Comparison of ENCODE assay signal across 11 cellular contexts in the genomic region with DNA sequence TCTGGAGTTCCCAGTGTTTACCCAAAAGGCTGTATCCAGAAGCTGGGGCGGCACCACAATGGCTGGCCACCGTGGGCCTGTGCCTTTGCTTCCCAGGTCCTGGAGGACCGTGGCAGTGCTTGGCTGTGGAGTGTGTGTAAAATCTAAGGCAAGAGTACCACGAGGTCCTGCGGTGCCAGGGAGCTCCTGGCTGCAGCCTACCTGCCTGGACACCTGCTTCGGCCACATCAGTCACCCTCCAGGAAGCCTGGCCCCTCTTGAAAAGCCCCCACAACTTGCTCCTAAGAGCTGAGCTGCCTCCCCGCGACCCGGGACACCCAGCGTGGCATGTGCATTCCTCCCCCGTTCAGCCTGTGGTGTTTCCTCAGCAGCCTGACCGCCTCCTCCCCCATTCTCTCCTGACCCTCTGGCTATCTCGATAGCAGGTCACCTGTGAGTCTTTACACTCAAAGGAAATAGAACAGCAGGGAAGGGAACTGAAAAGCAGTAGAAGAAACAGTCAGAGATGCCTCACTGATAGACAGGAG. TPM values are rescaled to one million over a fixed set of nuclear protein-coding genes. Genes with fewer than 3 reads are reported as not detected.
DNase-seq lines count a peak whose midpoint lies in the region; ATAC-seq, FAIRE-seq and TF ChIP-seq lines count a peak whose summit lies in the region.
"Had no signal": no experiment of that assay in that cellular context is flagged by ENCODE, and none has a peak within 500 bp of the region (broad histone marks: within the 10 kb centered on the region; RNA-seq: fewer than 3 reads in every experiment).

No MANE protein-coding gene starts in this region.

- DNase-seq in pancreas (peak in 2 of 6 donors; percentile 56 to 67), globus pallidus (ENCODE audit: low spot score) (no peak)
- DNase-seq: KG1, T-helper 17 cell had no signal

- no peaks in the 10 kb centered on the region for H3K27me3 ChIP-seq in BLaER1 treated with 17β-estradiol and CSF1 and Interleukin-3, amounts not matched to agents 10 nM and 100 nM
- H3K27me3 ChIP-seq in HUES48 (ENCODE audit: control insufficient read depth, insufficient read depth, low read length) (no peaks in the 10 kb centered on the region), pancreas (no peaks in the 10 kb centered on the region)

- H3K36me3 ChIP-seq in BLaER1 treated with 17β-estradiol and CSF1 and Interleukin-3, amounts not matched to agents 10 nM and 100 nM: peaks cover 47 to 98% (median 73%) of the 10 kb centered on the region in 11 experiments
- H3K36me3 ChIP-seq in HUES48 (ENCODE audit: control insufficient read depth, insufficient read depth, low read length): peaks cover 56% of the 10 kb centered on the region
- H3K36me3 ChIP-seq in pancreas: peaks cover 0 to 32% (median 0%) of the 10 kb centered on the region in 3 donors

- H3K9me3 ChIP-seq in BLaER1 treated with 17β-estradiol and CSF1 and Interleukin-3, amounts not matched to agents 10 nM and 100 nM (replicated peaks in 1 of 11): no peaks in the 10 kb centered on the region
- no peaks in the 10 kb centered on the region for H3K9me3 ChIP-seq in HUES48 (ENCODE audit: control insufficient read depth, insufficient read depth, low read length)
- no peaks in the 10 kb centered on the region for H3K9me3 ChIP-seq in pancreas

- H3K36me3 Mint-ChIP-seq in dendritic cell treated with granulocyte-macrophage colony-stimulating factor and Interleukin-4, amounts not matched to agents 40 ng/mL and 50 ng/mL, for 4 days (ENCODE audit: low read depth): peaks cover 98% of the 10 kb centered on the region

- TF ChIP-seq CTCF in pancreas (IDR thresholded peaks at IDR 0.05): no peak

- ATAC-seq in pancreas (peak; percentile 1 to 29 (median 20)), GM19397 (IDR thresholded peaks at IDR 0.05; ENCODE audit: unreplicated experiment) (no peak), HG03196 (IDR thresholded peaks at IDR 0.05; ENCODE audit: unreplicated experiment) (no peak), HG03135 (IDR thresholded peaks at IDR 0.05; ENCODE audit: unreplicated experiment) (no peak)
- ATAC-seq: T-helper 17 cell had no signal

- H3K4me3 Mint-ChIP-seq in dendritic cell treated with granulocyte-macrophage colony-stimulating factor and Interleukin-4, amounts not matched to agents 40 ng/mL and 50 ng/mL, for 4 days: no peak overlapping the region
- H3K4me3 Mint-ChIP-seq: T-helper 17 cell had no signal

- intact Hi-C loops in dendritic cell treated with granulocyte-macrophage colony-stimulating factor and Interleukin-4, amounts not matched to agents 40 ng/mL and 50 ng/mL, for 4 days (cut with micrococcal nuclease): no loop called here
- intact Hi-C loops in pancreas (cut with DNase I): no loop called here

- H3K27ac Mint-ChIP-seq in dendritic cell treated with granulocyte-macrophage colony-stimulating factor and Interleukin-4, amounts not matched to agents 40 ng/mL and 50 ng/mL, for 4 days: peak overlapping the region; percentile 30
- H3K27ac Mint-ChIP-seq: T-helper 17 cell had no signal

- no peaks in the 10 kb centered on the region for H3K9me3 Mint-ChIP-seq in dendritic cell treated with granulocyte-macrophage colony-stimulating factor and Interleukin-4, amounts not matched to agents 40 ng/mL and 50 ng/mL, for 4 days

- H3K9ac ChIP-seq in BLaER1 treated with 17β-estradiol and CSF1 and Interleukin-3, amounts not matched to agents 10 nM and 100 nM: peak overlapping the region in 8 of 11 experiments; percentile 0 to 60 (median 34); a peak in 8 of 22 replicates
- H3K9ac ChIP-seq in HUES48 (ENCODE audit: low read depth, low read length): no peak overlapping the region

- H3K27me3 Mint-ChIP-seq in dendritic cell treated with granulocyte-macrophage colony-stimulating factor and Interleukin-4, amounts not matched to agents 40 ng/mL and 50 ng/mL, for 4 days: no peaks in the 10 kb centered on the region
- H3K27me3 Mint-ChIP-seq: T-helper 17 cell had no signal

- 30 to 34% methylated on average over 13 of the region's 13 CpGs for WGBS in pancreas, 2 donors

- H3K27ac ChIP-seq in BLaER1 treated with 17β-estradiol and CSF1 and Interleukin-3, amounts not matched to agents 10 nM and 100 nM: peak overlapping the region in 1 of 11 experiments; percentile 48; a peak in 1 of 22 replicates
- peak overlapping the region; percentile 35 for H3K27ac ChIP-seq in HUES48 (ENCODE audit: low read depth, low read length)
- H3K27ac ChIP-seq in pancreas: peak overlapping the region; percentile 35 to 90 (median 79)

- FAIRE-seq in pancreas (lab: Jason Lieb, UNC): no peak
- FAIRE-seq: urothelium cell line had no signal

- H3K4me2 ChIP-seq in BLaER1 treated with 17β-estradiol and CSF1 and Interleukin-3, amounts not matched to agents 10 nM and 100 nM: peak overlapping the region; percentile 46 to 91 (median 77)

- peak overlapping the region in 1 of 10 experiments; percentile 23; a peak in 3 of 20 replicates for H3K4me3 ChIP-seq in BLaER1 treated with 17β-estradiol and CSF1 and Interleukin-3, amounts not matched to agents 10 nM and 100 nM
- H3K4me3 ChIP-seq in HUES48 (ENCODE audit: low read depth, low read length): no peak overlapping the region
- peak overlapping the region in 1 of 4 donors; percentile 35 for H3K4me3 ChIP-seq in pancreas

- H3K4me1 Mint-ChIP-seq in dendritic cell treated with granulocyte-macrophage colony-stimulating factor and Interleukin-4, amounts not matched to agents 40 ng/mL and 50 ng/mL, for 4 days (ENCODE audit: low read depth): peaks cover 28% of the 10 kb centered on the region

- peaks cover 50 to 70% (median 59%) of the 10 kb centered on the region in 10 experiments for H3K4me1 ChIP-seq in BLaER1 treated with 17β-estradiol and CSF1 and Interleukin-3, amounts not matched to agents 10 nM and 100 nM
- H3K4me1 ChIP-seq in HUES48 (ENCODE audit: control insufficient read depth, insufficient read depth, low read length) (no peaks in the 10 kb centered on the region; the same call in 1 of the 2 replicates), pancreas (peaks cover 17 to 24% (median 18%) of the 10 kb centered on the region in 3 donors)

- H4K20me1 ChIP-seq in BLaER1 treated with 17β-estradiol and CSF1 and Interleukin-3, amounts not matched to agents 10 nM and 100 nM: peaks cover 14 to 97% (median 79%) of the 10 kb centered on the region in 11 experiments; a peak in 21 of 22 replicates

RNA-seq across cellular contexts. Expression of gene TIMM22, which starts 7.9 kb away (rescaled TPM):
- 1 to 10 TPM; 3.1 to 6.0 (median 4.6) TPM for total RNA-seq in pancreas
- polyA plus RNA-seq in pancreas: 1 to 10 TPM; 3.9 to 6.5 TPM

RNA-seq across cellular contexts. Expression of gene NXN, which starts 25.3 kb away (rescaled TPM):
- total RNA-seq in pancreas: 10 to 100 TPM; 25.2 to 35.0 (median 30.7) TPM
- 10 to 100 TPM; 17.4 to 20.9 TPM for polyA plus RNA-seq in pancreas

Comparison
In these comparisons a context has a peak if more than half of its experiments do, and no peak if none do; other contexts are left out.
1. ATAC-seq: peak in pancreas (4 of 4); none in GM19397 (single experiment), HG03196 (single experiment) and HG03135 (single experiment).